In genomic region chr1:234977891-234978396, GRCh38 we compare ENCODE assay signal across 9 cellular contexts.
DNase-seq lines count a peak whose midpoint lies in the region; ATAC-seq, FAIRE-seq and TF ChIP-seq lines count a peak whose summit lies in the region.
"Had no signal": no experiment of that assay in that cellular context is flagged by ENCODE, and none has a peak within 500 bp of the region (broad histone marks: within the 10 kb centered on the region; RNA-seq: fewer than 3 reads in every experiment).

No MANE protein-coding gene starts in this region.

- H3K27me3 ChIP-seq in mammary epithelial cell (ENCODE audit: insufficient read depth, low read length), result no peaks in the 10 kb centered on the region
- no peaks in the 10 kb centered on the region for H3K27me3 ChIP-seq in pancreas

- in situ Hi-C loops in mammary epithelial cell (cut with MboI; ENCODE audit: low sequenced_read_pairs in 2 of 2), result no loop called here

- H3K4me3 ChIP-seq in mammary epithelial cell (replicated peaks in 1 of 3; ENCODE audit: insufficient read depth in 1 of 3, low read depth in 2 of 3, low read length in 3 of 3) (no peak overlapping the region), pancreas (no peak overlapping the region)

- no peaks in the 10 kb centered on the region for H4K20me1 ChIP-seq in mammary epithelial cell (ENCODE audit: insufficient read depth, low read length)

- CTCF ChIA-PET in mammary epithelial cell (lab: Charles Lee; ENCODE audit: low non-redundant PET), result no interaction called here

- DNase-seq in DMS53 treated with DMSO at 0.1 percent for 48 hours (lab: John Stamatoyannopoulos, UW; ENCODE audit: unreplicated experiment) (peak; percentile 79), NCI-H345 (lab: John Stamatoyannopoulos, UW) (peak; percentile 64), mammary epithelial cell (no peak), pancreas (no peak), GM19239 (ENCODE audit: insufficient read length, low spot score) (no peak), ureter (ENCODE audit: low spot score) (no peak)

- intact Hi-C loops in mammary epithelial cell (cut with micrococcal nuclease), result loop anchor here (5.0 kb wide), 1 partner anchor 51 kb away; no protein-coding TSS in a partner anchor
- intact Hi-C loops in pancreas (cut with DNase I), result no loop called here

- H3K4me1 ChIP-seq in mammary epithelial cell (ENCODE audit: insufficient read depth, low read length), result peaks cover 59% of the 10 kb centered on the region
- H3K4me1 ChIP-seq in pancreas, result peaks cover 0 to 42% (median 32%) of the 10 kb centered on the region in 3 donors

- H3K27ac ChIP-seq in mammary epithelial cell (ENCODE audit: insufficient read depth, low read depth, low read length) (no peak overlapping the region), pancreas (peak overlapping the region; percentile 29 to 91 (median 58))

- no peak overlapping the region for H3K4me2 ChIP-seq in mammary epithelial cell (ENCODE audit: insufficient read depth, low read depth, low read length)

- H3K9ac ChIP-seq in mammary epithelial cell (ENCODE audit: insufficient read depth, low read length), result no peak overlapping the region

- ATAC-seq in pancreas (no peak), GM21423 (IDR thresholded peaks at IDR 0.05; ENCODE audit: unreplicated experiment) (no peak), HG03025 (IDR thresholded peaks at IDR 0.05; ENCODE audit: low FRiP score, unreplicated experiment) (no peak)

- no peaks in the 10 kb centered on the region for H3K79me2 ChIP-seq in mammary epithelial cell (ENCODE audit: insufficient read depth, low read length)

- TF ChIP-seq CTCF in mammary epithelial cell (conservative IDR thresholded peaks at IDR 0.05 in 1 of 2, IDR thresholded peaks at IDR 0.05 in 1 of 2; ENCODE audit: extremely low read depth in 1 of 2, insufficient read depth in 1 of 2, low read depth in 1 of 2, low read length in 2 of 2) (no peak), pancreas (IDR thresholded peaks at IDR 0.05) (no peak)

- dilution Hi-C loops in mammary epithelial cell (cut with HindIII; ENCODE audit: low sequenced_read_pairs), result loop anchor here (5.0 kb wide), 3 partner anchors 49 to 496 kb away; no protein-coding TSS in a partner anchor

- H3K36me3 ChIP-seq in mammary epithelial cell (ENCODE audit: insufficient read depth, low read length), result no peaks in the 10 kb centered on the region
- no peaks in the 10 kb centered on the region for H3K36me3 ChIP-seq in pancreas

- no peak overlapping the region for H2AFZ ChIP-seq in mammary epithelial cell (ENCODE audit: low read depth, low read length)

- no peak for FAIRE-seq in pancreas (lab: Jason Lieb, UNC)
- FAIRE-seq in GM19239 (lab: Jason Lieb, UNC), result no peak
- FAIRE-seq: keratinocyte had no signal

- BruUV-seq in mammary epithelial cell (replicated peaks; lab: Mats Ljungman, UMichigan), result TSS peak; percentile 32

- H3K9me3 ChIP-seq in mammary epithelial cell (replicated peaks; ENCODE audit: insufficient read depth, low read length), result peaks cover 2% of the 10 kb centered on the region
- H3K9me3 ChIP-seq in pancreas, result no peaks in the 10 kb centered on the region

- WGBS in mammary epithelial cell (ENCODE audit: low coverage, missing lambda C conversion rate), result 85% methylated on average over 6 of the region's 7 CpGs
- 46 to 57% methylated on average over 7 of the region's 7 CpGs for WGBS in pancreas, 2 donors

Comparison
In these comparisons a context has a peak if more than half of its experiments do, and no peak if none do; other contexts are left out.
1. DNase-seq: peak in DMS53 treated with DMSO at 0.1 percent for 48 hours (single experiment) and NCI-H345 (single experiment); none in mammary epithelial cell (single experiment), pancreas (0 of 6), GM19239 (single experiment) and ureter (single experiment).